Comparison of ENCODE assay signal across 1 cellular context in genomic region chr7:77419102-77419501, GRCh38.
TF ChIP-seq lines count a peak whose summit lies in the region.

No MANE protein-coding gene starts in this region.

TF ChIP-seq in GM23338, 12 proteins besides CTCF, POLR2A, EP300 and RAD21 (continued from another document):
- no peak for TF ChIP-seq ZNF462 (CRISPR knock-in tag; IDR thresholded peaks at IDR 0.05)
- TF ChIP-seq EZH2phosphoT487 (IDR thresholded peaks at IDR 0.05; ENCODE audit: unreplicated experiment): no peak
- no peak for TF ChIP-seq EZH2 (IDR thresholded peaks at IDR 0.05; ENCODE audit: low read depth, unreplicated experiment)
- TF ChIP-seq ZNF331 (CRISPR knock-in tag; IDR thresholded peaks at IDR 0.05; ENCODE audit: low read depth): no peak
- TF ChIP-seq REST (IDR thresholded peaks at IDR 0.05; ENCODE audit: unreplicated experiment): no peak
- no peak for TF ChIP-seq POLR2AphosphoS5 (IDR thresholded peaks at IDR 0.05; ENCODE audit: low read depth)
- TF ChIP-seq ZNF114 (CRISPR knock-in tag; IDR thresholded peaks at IDR 0.05): no peak
- no peak for TF ChIP-seq JUNB (IDR thresholded peaks at IDR 0.05; ENCODE audit: unreplicated experiment)
- TF ChIP-seq STAT1 (IDR thresholded peaks at IDR 0.05; ENCODE audit: unreplicated experiment): no peak
- no peak for TF ChIP-seq NANOG (IDR thresholded peaks at IDR 0.05; ENCODE audit: borderline replicate concordance)
